ENCODE assay signal across 24 cellular contexts in the genomic region with DNA sequence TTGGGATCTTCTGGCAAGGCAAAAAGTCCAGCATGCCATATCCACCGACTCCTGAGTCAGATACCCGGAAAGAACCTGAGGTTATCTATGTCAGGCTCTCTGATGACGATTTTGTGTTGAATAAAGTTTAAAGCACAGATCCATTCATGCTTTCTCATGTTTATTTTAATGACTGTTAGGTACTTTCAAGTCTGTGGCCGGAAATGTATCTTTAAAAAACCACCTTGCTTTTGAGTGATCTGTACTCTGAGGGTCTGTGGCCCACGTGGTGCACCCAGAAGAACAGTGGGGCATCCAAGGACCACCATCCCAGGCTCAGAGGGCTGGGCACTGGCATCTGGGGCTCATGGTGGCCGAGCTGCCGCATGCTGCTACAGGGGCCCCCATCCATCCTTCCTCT. TPM values are rescaled to one million over a fixed set of nuclear protein-coding genes. Genes with fewer than 3 reads are reported as not detected.
"Had no signal": no experiment of that assay in that cellular context is flagged by ENCODE, and none has a peak within 500 bp of the region (broad histone marks: within the 10 kb centered on the region; RNA-seq: fewer than 3 reads in every experiment).

No MANE protein-coding gene starts in this region.

- H3K4me3 ChIP-seq: colonic mucosa, dorsolateral prefrontal cortex, esophagus squamous epithelium, gastroesophageal sphincter, sigmoid colon, smooth muscle cell, testis, vagina had no signal

- H3K4me1 ChIP-seq: colonic mucosa had no signal

- DNase-seq: activated CD4-positive, alpha-beta memory T cell treated with anti-CD3 and anti-CD28 coated beads, Interleukin-2, amount 10 ng/mL, durations not matched to agents 7 days and 5 days; activated CD4-positive, alpha-beta T cell treated with anti-CD3 and anti-CD28 coated beads for 48 hours; activated effector memory CD4-positive, alpha-beta T cell treated with anti-CD3 and anti-CD28 coated beads, Interleukin-2, amount 50 U/mL, for 16 hours; activated naive CD4-positive, alpha-beta T cell treated with anti-CD3 and anti-CD28 coated beads, Interleukin-2, amount 10 ng/mL, durations not matched to agents 7 days and 5 days; activated T-cell treated with anti-CD3 and anti-CD28 coated beads, Interleukin-2, amount 50 U/mL, for 72 hours; amygdala; colonic mucosa; dorsolateral prefrontal cortex; effector memory CD8-positive, alpha-beta T cell; esophagus squamous epithelium; head of caudate nucleus; hypothalamus; left ventricle myocardium superior; mammary epithelial cell; naive thymus-derived CD8-positive, alpha-beta T cell; sigmoid colon; stimulated activated CD4-positive, alpha-beta T cell treated with anti-CD3 and anti-CD28 coated beads, Interleukin-15, amount 100 ng/mL, for 24 hours; stimulated activated naive CD4-positive, alpha-beta T cell; testis; trophoblast cell had no signal

- H3K27ac ChIP-seq: colonic mucosa, dorsolateral prefrontal cortex, esophagus squamous epithelium, gastroesophageal sphincter, sigmoid colon, testis, vagina had no signal

- ATAC-seq: effector memory CD8-positive, alpha-beta T cell; gastroesophageal sphincter; left ventricle myocardium superior; naive thymus-derived CD8-positive, alpha-beta T cell had no signal

- H3K36me3 ChIP-seq: colonic mucosa, esophagus squamous epithelium, gastroesophageal sphincter, sigmoid colon, vagina had no signal

- H3K9me3 ChIP-seq: colonic mucosa, esophagus squamous epithelium, gastroesophageal sphincter, sigmoid colon, testis, vagina had no signal

- H3K27me3 ChIP-seq: colonic mucosa, gastroesophageal sphincter, sigmoid colon, testis, vagina had no signal

- H3K4me2 ChIP-seq: smooth muscle cell had no signal

RNA-seq across cellular contexts. Expression of gene VASH2, which starts 30.1 kb away (rescaled TPM):
- total RNA-seq: bronchial epithelial cell; naive thymus-derived CD8-positive, alpha-beta T cell had no signal
